In genomic region chr19:44304659-44305193, GRCh38 we compare ENCODE assay signal across 1 cellular context.
TF ChIP-seq lines count a peak whose summit lies in the region.

Gene ZNF235 (minus strand): TSS chr19:44305025. CDS start chr19:44303404, 1,621 bp downstream.

TF ChIP-seq in Ishikawa, 13 proteins besides CTCF, POLR2A, EP300 and RAD21 (continued from another document):
- TF ChIP-seq TAF1 (IDR thresholded peaks at IDR 0.05; ENCODE audit: low read depth) (peak; percentile 43; the same call in 1 of the 2 replicates), EGR1 (IDR thresholded peaks at IDR 0.05) (peak; percentile 64; the same call in 1 of the 2 replicates), TCF12 (IDR thresholded peaks at IDR 0.05; ENCODE audit: low read depth) (peak; percentile 59; the same call in 1 of the 2 replicates)
